12 cellular contexts compared by ENCODE assay signal in genomic region chr3:169954142-169954756, GRCh38. TPM values are rescaled to one million over a fixed set of nuclear protein-coding genes. Genes with fewer than 3 reads are reported as not detected.
A peak's percentile ranks its signal among the peaks of the same experiment; 100 is the strongest.
DNase-seq lines count a peak whose midpoint lies in the region; ATAC-seq and TF ChIP-seq lines count a peak whose summit lies in the region.
"Had no signal": no experiment of that assay in that cellular context is flagged by ENCODE, and none has a peak within 500 bp of the region (broad histone marks: within the 10 kb centered on the region; RNA-seq: fewer than 3 reads in every experiment).

No MANE protein-coding gene starts in this region.

- H3K27ac Mint-ChIP-seq in activated T-cell treated with anti-CD3 and anti-CD28 coated beads, Interleukin-2, amount 50 U/mL, for 24 hours = peak overlapping the region; percentile 10
- peak overlapping the region; percentile 97 for H3K27ac Mint-ChIP-seq in stimulated activated memory B cell treated with anti-CD40 and anti-IgM and Interleukin-4, amounts not matched to agents 10 μg/mL and 1 μg/mL and 100 μg/mL, for 72 hours

- peaks cover 6% of the 10 kb centered on the region for H3K27me3 Mint-ChIP-seq in activated T-cell treated with anti-CD3 and anti-CD28 coated beads, Interleukin-2, amount 50 U/mL, for 24 hours
- H3K27me3 Mint-ChIP-seq in stimulated activated memory B cell treated with anti-CD40 and anti-IgM and Interleukin-4, amounts not matched to agents 10 μg/mL and 1 μg/mL and 100 μg/mL, for 72 hours = no peaks in the 10 kb centered on the region

- DNase-seq in activated T-cell treated with anti-CD3 and anti-CD28 coated beads, Interleukin-2, amount 50 U/mL, for 24 hours = no peak
- DNase-seq in activated T-cell treated with anti-CD3 and anti-CD28 coated beads for 4 hours = no peak
- DNase-seq in NB4 (ENCODE audit: low read depth) = peak; percentile 90
- no peak for DNase-seq in NCI-H146 treated with DMSO at 0.1 percent for 48 hours (lab: John Stamatoyannopoulos, UW; ENCODE audit: unreplicated experiment)
- no peak for DNase-seq in gastrocnemius medialis
- DNase-seq in SJCRH30 = no peak
- DNase-seq: NCI-H2081 had no signal

- TF ChIP-seq CTCF in NB4 (IDR thresholded peaks at IDR 0.05; ENCODE audit: low read depth, low read length) (no peak), gastrocnemius medialis (IDR thresholded peaks at IDR 0.05 in 4 of 5, conservative IDR thresholded peaks at IDR 0.05 in 1 of 5) (no peak)

- no peaks in the 10 kb centered on the region for H3K9me3 Mint-ChIP-seq in activated T-cell treated with anti-CD3 and anti-CD28 coated beads, Interleukin-2, amount 50 U/mL, for 24 hours
- peaks cover 6% of the 10 kb centered on the region for H3K9me3 Mint-ChIP-seq in stimulated activated memory B cell treated with anti-CD40 and anti-IgM and Interleukin-4, amounts not matched to agents 10 μg/mL and 1 μg/mL and 100 μg/mL, for 72 hours

- H3K27ac ChIP-seq in gastrocnemius medialis = no peak overlapping the region
- H3K27ac ChIP-seq in SJCRH30 = no peak overlapping the region
- H3K27ac ChIP-seq: prostate gland had no signal

- no peaks in the 10 kb centered on the region for H3K36me3 ChIP-seq in gastrocnemius medialis
- H3K36me3 ChIP-seq in SJCRH30 = no peaks in the 10 kb centered on the region
- H3K36me3 ChIP-seq: prostate gland had no signal

- H3K9me3 ChIP-seq in gastrocnemius medialis = no peaks in the 10 kb centered on the region
- H3K9me3 ChIP-seq in SJCRH30 (replicated peaks) = no peaks in the 10 kb centered on the region
- H3K9me3 ChIP-seq: prostate gland had no signal

- H3K4me1 Mint-ChIP-seq in activated T-cell treated with anti-CD3 and anti-CD28 coated beads, Interleukin-2, amount 50 U/mL, for 24 hours (ENCODE audit: low read depth) = peaks cover 8% of the 10 kb centered on the region
- peaks cover 43% of the 10 kb centered on the region for H3K4me1 Mint-ChIP-seq in stimulated activated memory B cell treated with anti-CD40 and anti-IgM and Interleukin-4, amounts not matched to agents 10 μg/mL and 1 μg/mL and 100 μg/mL, for 72 hours

- no peak overlapping the region for H3K4me3 Mint-ChIP-seq in activated T-cell treated with anti-CD3 and anti-CD28 coated beads, Interleukin-2, amount 50 U/mL, for 24 hours
- peak overlapping the region; percentile 69 for H3K4me3 Mint-ChIP-seq in stimulated activated memory B cell treated with anti-CD40 and anti-IgM and Interleukin-4, amounts not matched to agents 10 μg/mL and 1 μg/mL and 100 μg/mL, for 72 hours

- peaks cover 0 to 3% (median 0%) of the 10 kb centered on the region in 3 donors for H3K27me3 ChIP-seq in gastrocnemius medialis
- no peaks in the 10 kb centered on the region for H3K27me3 ChIP-seq in SJCRH30

- ATAC-seq in HG02759 (IDR thresholded peaks at IDR 0.05; ENCODE audit: unreplicated experiment) (peak; percentile 84), gastrocnemius medialis (no peak)
- ATAC-seq in stimulated activated memory B cell treated with anti-CD40 and anti-IgM and Interleukin-4, amounts not matched to agents 10 μg/mL and 1 μg/mL and 100 μg/mL, for 72 hours = peak; percentile 89

- in situ Hi-C loops in gastrocnemius medialis (cut with MboI; ENCODE audit: low sequenced_read_pairs in 4 of 4) = no loop called here

- TF ChIP-seq POLR2A in NB4 (IDR thresholded peaks at IDR 0.05; ENCODE audit: extremely low read depth, insufficient read length) (no peak), gastrocnemius medialis (IDR thresholded peaks at IDR 0.05) (no peak)

- intact Hi-C loops in gastrocnemius medialis (cut with DNase I; ENCODE audit: low total_unique reads) = no loop called here

- H3K4me3 ChIP-seq in NB4 (ENCODE audit: low read depth, low read length) (peak overlapping the region; percentile 23), gastrocnemius medialis (no peak overlapping the region), SJCRH30 (no peak overlapping the region)
- H3K4me3 ChIP-seq: prostate gland had no signal

- no peaks in the 10 kb centered on the region for H3K4me1 ChIP-seq in gastrocnemius medialis
- no peaks in the 10 kb centered on the region for H3K4me1 ChIP-seq in SJCRH30
- H3K4me1 ChIP-seq: prostate gland had no signal

- H3K36me3 Mint-ChIP-seq in activated T-cell treated with anti-CD3 and anti-CD28 coated beads, Interleukin-2, amount 50 U/mL, for 24 hours (ENCODE audit: low read depth) = no peaks in the 10 kb centered on the region
- H3K36me3 Mint-ChIP-seq in stimulated activated memory B cell treated with anti-CD40 and anti-IgM and Interleukin-4, amounts not matched to agents 10 μg/mL and 1 μg/mL and 100 μg/mL, for 72 hours = peaks cover 5% of the 10 kb centered on the region

RNA-seq across cellular contexts. Expression of gene SEC62, which starts 12.4 kb away (rescaled TPM):
- 10 to 100 TPM; 22.6 to 42.8 (median 30.4) TPM for total RNA-seq in gastrocnemius medialis
- total RNA-seq in SJCRH30 (2014; rRNA removed; shearing (Covaris generic)) = 41.3 and 45.1 TPM in 2 replicates

RNA-seq across cellular contexts. Expression of gene SAMD7, which starts 42.9 kb away (rescaled TPM):
- not detected for total RNA-seq in gastrocnemius medialis
- not detected in 2 replicates for total RNA-seq in SJCRH30 (2014; rRNA removed; shearing (Covaris generic))
- total RNA-seq: A172, cardiac septum had no signal

Comparison
In these comparisons a context has a peak if more than half of its experiments do, and no peak if none do; other contexts are left out.
1. ATAC-seq: peak in HG02759 (single experiment) and stimulated activated memory B cell treated with anti-CD40 and anti-IgM and Interleukin-4, amounts not matched to agents 10 μg/mL and 1 μg/mL and 100 μg/mL, for 72 hours (single experiment); none in gastrocnemius medialis (0 of 2).